Comparison of ENCODE assay signal across 19 cellular contexts in the genomic region with DNA sequence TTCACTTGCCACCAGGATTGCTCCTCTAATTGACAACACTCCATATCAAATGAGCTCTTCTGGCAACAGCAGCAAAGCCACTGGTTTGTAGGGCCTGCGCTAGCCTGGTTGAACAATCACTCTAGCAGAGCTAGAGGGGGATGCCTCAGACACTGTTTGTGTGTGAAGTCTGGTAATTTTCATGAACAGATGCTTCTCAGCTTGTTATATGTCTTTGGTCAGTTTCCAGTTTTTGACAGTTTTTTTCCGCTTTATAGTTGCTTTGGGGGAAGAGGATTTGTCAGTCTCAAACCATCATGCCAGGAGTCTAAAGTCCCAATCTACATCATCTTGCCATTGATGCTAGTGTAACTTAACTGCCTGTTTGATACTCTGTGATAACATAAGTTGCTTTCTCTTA.
"Had no signal": no experiment of that assay in that cellular context is flagged by ENCODE, and none has a peak within 500 bp of the region (broad histone marks: within the 10 kb centered on the region; RNA-seq: fewer than 3 reads in every experiment).

No MANE protein-coding gene starts in this region.

- H3K27ac ChIP-seq: left ventricle myocardium inferior, psoas muscle, right atrium auricular region, upper lobe of right lung had no signal

- DNase-seq: activated B cell treated with CpG ODN at 0.5 μM for 24 hours; activated CD4-positive, alpha-beta T cell treated with anti-CD3 and anti-CD28 coated beads for 36 hours; activated CD4-positive, alpha-beta T cell treated with anti-CD3 and anti-CD28 coated beads, Interleukin-2, amount 50 U/mL, for 4 hours; activated naive CD4-positive, alpha-beta T cell treated with Interleukin-2 at 50 U/mL for 16 hours; activated T-cell treated with anti-CD3 and anti-CD28 coated beads, Interleukin-2, amount 50 U/mL, for 48 hours; amygdala; effector memory CD4-positive, alpha-beta T cell; hippocampal formation; left ventricle myocardium inferior; psoas muscle; stimulated activated CD4-positive, alpha-beta T cell treated with anti-CD3 and anti-CD28 coated beads, Interleukin-12 subunit alpha, Interleukin-12 subunit beta, amount 100 ng/mL, for 4 hours; stimulated activated CD4-positive, alpha-beta T cell treated with anti-CD3 and anti-CD28 coated beads, Interleukin-4, amount 100 ng/mL, for 4 hours; stimulated activated naive CD8-positive, alpha-beta T cell treated with anti-CD3 and anti-CD28 coated beads, Interleukin-15, Interleukin-2, amounts not matched to agents 100 U/mL and 50 U/mL, for 24 hours; T-cell; T1000; upper lobe of right lung had no signal

- H3K4me1 ChIP-seq: left ventricle myocardium inferior, psoas muscle, right atrium auricular region, upper lobe of right lung had no signal

- H3K27me3 ChIP-seq: right atrium auricular region, upper lobe of right lung had no signal

- H3K4me3 ChIP-seq: left ventricle myocardium inferior, psoas muscle, right atrium auricular region, upper lobe of right lung had no signal

- FAIRE-seq: endothelial cell of umbilical vein, frontal cortex had no signal

- H3K36me3 ChIP-seq: left ventricle myocardium inferior had no signal

- H3K9me3 ChIP-seq: psoas muscle, right atrium auricular region, upper lobe of right lung had no signal
